Comparison of ENCODE assay signal across 1 cellular context in the genomic region with DNA sequence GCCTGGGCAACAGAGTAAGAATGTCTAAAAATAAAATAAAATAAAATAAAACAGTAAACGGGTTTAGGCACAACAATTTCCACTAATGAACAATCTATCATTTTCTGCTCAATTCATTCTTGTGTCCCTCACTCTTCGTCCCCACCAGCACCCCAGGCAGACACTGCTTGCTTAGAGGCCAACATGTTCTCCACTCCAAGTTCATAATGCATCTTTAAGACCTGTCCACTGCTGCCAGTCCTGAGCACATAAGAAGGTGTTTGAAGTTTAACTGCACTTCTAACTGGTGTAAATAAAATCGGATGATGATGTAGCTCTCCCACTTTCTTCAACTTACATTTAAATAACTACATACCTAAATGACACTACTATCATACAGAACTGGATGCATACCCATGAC.
TF ChIP-seq lines count a peak whose summit lies in the region.

No MANE protein-coding gene starts in this region.

TF ChIP-seq in GM23338, 12 proteins besides CTCF, POLR2A, EP300 and RAD21:
- TF ChIP-seq POLR2AphosphoS5 (IDR thresholded peaks at IDR 0.05; ENCODE audit: low read depth) (no peak), CREB1 (CRISPR knock-in tag; IDR thresholded peaks at IDR 0.05; ENCODE audit: low read depth) (no peak), ZNF331 (CRISPR knock-in tag; IDR thresholded peaks at IDR 0.05; ENCODE audit: low read depth) (no peak), EZH2phosphoT487 (IDR thresholded peaks at IDR 0.05; ENCODE audit: unreplicated experiment) (no peak), EZH2 (IDR thresholded peaks at IDR 0.05; ENCODE audit: low read depth, unreplicated experiment) (no peak), STAT1 (IDR thresholded peaks at IDR 0.05; ENCODE audit: unreplicated experiment) (no peak), ZNF114 (CRISPR knock-in tag; IDR thresholded peaks at IDR 0.05) (no peak), JUNB (IDR thresholded peaks at IDR 0.05; ENCODE audit: unreplicated experiment) (no peak), NANOG (IDR thresholded peaks at IDR 0.05; ENCODE audit: borderline replicate concordance) (no peak)
- TF ChIP-seq, protein P1, sequence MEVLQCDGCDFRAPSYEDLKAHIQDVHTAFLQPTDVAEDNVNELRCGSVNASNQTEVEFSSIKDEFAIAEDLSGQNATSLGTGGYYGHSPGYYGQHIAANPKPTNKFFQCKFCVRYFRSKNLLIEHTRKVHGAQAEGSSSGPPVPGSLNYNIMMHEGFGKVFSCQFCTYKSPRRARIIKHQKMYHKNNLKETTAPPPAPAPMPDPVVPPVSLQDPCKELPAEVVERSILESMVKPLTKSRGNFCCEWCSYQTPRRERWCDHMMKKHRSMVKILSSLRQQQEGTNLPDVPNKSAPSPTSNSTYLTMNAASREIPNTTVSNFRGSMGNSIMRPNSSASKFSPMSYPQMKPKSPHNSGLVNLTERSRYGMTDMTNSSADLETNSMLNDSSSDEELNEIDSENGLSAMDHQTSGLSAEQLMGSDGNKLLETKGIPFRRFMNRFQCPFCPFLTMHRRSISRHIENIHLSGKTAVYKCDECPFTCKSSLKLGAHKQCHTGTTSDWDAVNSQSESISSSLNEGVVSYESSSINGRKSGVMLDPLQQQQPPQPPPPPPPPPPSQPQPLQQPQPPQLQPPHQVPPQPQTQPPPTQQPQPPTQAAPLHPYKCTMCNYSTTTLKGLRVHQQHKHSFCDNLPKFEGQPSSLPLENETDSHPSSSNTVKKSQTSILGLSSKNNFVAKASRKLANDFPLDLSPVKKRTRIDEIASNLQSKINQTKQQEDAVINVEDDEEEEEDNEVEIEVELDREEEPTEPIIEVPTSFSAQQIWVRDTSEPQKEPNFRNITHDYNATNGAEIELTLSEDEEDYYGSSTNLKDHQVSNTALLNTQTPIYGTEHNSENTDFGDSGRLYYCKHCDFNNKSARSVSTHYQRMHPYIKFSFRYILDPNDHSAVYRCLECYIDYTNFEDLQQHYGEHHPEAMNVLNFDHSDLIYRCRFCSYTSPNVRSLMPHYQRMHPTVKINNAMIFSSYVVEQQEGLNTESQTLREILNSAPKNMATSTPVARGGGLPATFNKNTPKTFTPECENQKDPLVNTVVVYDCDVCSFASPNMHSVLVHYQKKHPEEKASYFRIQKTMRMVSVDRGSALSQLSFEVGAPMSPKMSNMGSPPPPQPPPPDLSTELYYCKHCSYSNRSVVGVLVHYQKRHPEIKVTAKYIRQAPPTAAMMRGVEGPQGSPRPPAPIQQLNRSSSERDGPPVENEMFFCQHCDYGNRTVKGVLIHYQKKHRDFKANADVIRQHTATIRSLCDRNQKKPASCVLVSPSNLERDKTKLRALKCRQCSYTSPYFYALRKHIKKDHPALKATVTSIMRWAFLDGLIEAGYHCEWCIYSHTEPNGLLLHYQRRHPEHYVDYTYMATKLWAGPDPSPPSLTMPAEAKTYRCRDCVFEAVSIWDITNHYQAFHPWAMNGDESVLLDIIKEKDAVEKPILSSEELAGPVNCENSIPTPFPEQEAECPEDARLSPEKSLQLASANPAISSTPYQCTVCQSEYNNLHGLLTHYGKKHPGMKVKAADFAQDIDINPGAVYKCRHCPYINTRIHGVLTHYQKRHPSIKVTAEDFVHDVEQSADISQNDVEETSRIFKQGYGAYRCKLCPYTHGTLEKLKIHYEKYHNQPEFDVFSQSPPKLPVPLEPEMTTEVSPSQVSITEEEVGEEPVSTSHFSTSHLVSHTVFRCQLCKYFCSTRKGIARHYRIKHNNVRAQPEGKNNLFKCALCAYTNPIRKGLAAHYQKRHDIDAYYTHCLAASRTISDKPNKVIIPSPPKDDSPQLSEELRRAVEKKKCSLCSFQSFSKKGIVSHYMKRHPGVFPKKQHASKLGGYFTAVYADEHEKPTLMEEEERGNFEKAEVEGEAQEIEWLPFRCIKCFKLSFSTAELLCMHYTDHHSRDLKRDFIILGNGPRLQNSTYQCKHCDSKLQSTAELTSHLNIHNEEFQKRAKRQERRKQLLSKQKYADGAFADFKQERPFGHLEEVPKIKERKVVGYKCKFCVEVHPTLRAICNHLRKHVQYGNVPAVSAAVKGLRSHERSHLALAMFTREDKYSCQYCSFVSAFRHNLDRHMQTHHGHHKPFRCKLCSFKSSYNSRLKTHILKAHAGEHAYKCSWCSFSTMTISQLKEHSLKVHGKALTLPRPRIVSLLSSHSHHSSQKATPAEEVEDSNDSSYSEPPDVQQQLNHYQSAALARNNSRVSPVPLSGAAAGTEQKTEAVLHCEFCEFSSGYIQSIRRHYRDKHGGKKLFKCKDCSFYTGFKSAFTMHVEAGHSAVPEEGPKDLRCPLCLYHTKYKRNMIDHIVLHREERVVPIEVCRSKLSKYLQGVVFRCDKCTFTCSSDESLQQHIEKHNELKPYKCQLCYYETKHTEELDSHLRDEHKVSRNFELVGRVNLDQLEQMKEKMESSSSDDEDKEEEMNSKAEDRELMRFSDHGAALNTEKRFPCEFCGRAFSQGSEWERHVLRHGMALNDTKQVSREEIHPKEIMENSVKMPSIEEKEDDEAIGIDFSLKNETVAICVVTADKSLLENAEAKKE (CRISPR knock-in tag; IDR thresholded peaks at IDR 0.05): no peak
- TF ChIP-seq, protein P2, sequence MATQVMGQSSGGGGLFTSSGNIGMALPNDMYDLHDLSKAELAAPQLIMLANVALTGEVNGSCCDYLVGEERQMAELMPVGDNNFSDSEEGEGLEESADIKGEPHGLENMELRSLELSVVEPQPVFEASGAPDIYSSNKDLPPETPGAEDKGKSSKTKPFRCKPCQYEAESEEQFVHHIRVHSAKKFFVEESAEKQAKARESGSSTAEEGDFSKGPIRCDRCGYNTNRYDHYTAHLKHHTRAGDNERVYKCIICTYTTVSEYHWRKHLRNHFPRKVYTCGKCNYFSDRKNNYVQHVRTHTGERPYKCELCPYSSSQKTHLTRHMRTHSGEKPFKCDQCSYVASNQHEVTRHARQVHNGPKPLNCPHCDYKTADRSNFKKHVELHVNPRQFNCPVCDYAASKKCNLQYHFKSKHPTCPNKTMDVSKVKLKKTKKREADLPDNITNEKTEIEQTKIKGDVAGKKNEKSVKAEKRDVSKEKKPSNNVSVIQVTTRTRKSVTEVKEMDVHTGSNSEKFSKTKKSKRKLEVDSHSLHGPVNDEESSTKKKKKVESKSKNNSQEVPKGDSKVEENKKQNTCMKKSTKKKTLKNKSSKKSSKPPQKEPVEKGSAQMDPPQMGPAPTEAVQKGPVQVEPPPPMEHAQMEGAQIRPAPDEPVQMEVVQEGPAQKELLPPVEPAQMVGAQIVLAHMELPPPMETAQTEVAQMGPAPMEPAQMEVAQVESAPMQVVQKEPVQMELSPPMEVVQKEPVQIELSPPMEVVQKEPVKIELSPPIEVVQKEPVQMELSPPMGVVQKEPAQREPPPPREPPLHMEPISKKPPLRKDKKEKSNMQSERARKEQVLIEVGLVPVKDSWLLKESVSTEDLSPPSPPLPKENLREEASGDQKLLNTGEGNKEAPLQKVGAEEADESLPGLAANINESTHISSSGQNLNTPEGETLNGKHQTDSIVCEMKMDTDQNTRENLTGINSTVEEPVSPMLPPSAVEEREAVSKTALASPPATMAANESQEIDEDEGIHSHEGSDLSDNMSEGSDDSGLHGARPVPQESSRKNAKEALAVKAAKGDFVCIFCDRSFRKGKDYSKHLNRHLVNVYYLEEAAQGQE (IDR thresholded peaks at IDR 0.05; ENCODE audit: unreplicated experiment): no peak
- TF ChIP-seq, protein P3, sequence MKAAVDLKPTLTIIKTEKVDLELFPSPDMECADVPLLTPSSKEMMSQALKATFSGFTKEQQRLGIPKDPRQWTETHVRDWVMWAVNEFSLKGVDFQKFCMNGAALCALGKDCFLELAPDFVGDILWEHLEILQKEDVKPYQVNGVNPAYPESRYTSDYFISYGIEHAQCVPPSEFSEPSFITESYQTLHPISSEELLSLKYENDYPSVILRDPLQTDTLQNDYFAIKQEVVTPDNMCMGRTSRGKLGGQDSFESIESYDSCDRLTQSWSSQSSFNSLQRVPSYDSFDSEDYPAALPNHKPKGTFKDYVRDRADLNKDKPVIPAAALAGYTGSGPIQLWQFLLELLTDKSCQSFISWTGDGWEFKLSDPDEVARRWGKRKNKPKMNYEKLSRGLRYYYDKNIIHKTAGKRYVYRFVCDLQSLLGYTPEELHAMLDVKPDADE (IDR thresholded peaks at IDR 0.05): no peak
